In the genomic region with DNA sequence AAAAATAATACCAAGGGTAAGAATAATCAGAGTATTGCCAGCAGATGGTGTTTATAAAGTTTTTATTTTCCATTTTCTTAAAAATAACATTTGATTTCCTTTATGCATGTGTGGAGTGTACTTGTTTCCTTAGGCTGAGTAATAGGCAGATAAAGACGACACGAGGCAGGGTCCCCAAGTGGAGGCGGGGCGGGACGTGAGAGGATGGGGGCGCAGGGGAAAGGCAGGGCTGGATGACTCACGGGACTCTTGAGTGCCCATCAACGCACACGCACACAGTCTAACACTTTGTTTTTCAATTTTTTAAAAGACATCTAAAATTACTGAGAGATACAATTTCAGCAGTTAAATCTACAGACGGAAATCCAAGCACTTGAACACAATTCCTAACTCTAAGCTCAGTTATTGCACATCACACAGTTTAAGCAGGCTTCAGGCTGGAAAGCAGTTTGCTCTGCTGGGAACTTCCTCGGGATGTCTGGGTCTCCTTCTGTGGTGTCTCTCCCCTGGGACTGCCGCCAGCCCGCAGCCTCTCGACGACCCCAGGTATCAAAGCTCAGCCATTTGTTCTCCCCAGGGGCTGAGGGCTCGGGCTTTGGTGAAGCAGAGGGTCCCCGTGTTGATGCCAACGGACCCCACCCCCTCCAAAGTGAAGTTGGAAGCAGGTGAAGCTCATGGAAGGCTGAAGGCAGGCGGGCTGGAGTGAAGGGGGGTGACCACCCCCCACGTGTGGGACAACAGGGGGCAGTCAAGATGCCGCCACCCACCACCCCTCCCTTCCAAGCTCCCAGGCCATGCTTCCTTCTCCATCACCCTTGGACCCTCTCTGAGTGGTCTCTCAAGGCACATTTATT, we compare ENCODE assay signal across 12 cellular contexts. TPM values are rescaled to one million over a fixed set of nuclear protein-coding genes. Genes with fewer than 3 reads are reported as not detected.
DNase-seq lines count a peak whose midpoint lies in the region; ATAC-seq and TF ChIP-seq lines count a peak whose summit lies in the region.
"Had no signal": no experiment of that assay in that cellular context is flagged by ENCODE, and none has a peak within 500 bp of the region (broad histone marks: within the 10 kb centered on the region; RNA-seq: fewer than 3 reads in every experiment).

No MANE protein-coding gene starts in this region.

- peaks cover 0 to 6% (median 2%) of the 10 kb centered on the region in 4 donors for H3K4me1 ChIP-seq in transverse colon

- H3K4me3 Mint-ChIP-seq in stimulated activated naive CD8-positive, alpha-beta T cell treated with anti-CD3 and anti-CD28 coated beads, Interleukin-15, Interleukin-2, amounts not matched to agents 100 ng/mL and 50 ng/mL, for 24 hours, result no peak overlapping the region
- H3K4me3 Mint-ChIP-seq: endodermal cell had no signal

- H3K36me3 ChIP-seq in WERI-Rb-1 (no peaks in the 10 kb centered on the region), transverse colon (no peaks in the 10 kb centered on the region)

- no peaks in the 10 kb centered on the region for H3K9me3 ChIP-seq in WERI-Rb-1 (ENCODE audit: severe bottlenecking)
- no peaks in the 10 kb centered on the region for H3K9me3 ChIP-seq in transverse colon

- H3K36me3 Mint-ChIP-seq in stimulated activated naive CD8-positive, alpha-beta T cell treated with anti-CD3 and anti-CD28 coated beads, Interleukin-15, Interleukin-2, amounts not matched to agents 100 ng/mL and 50 ng/mL, for 24 hours (ENCODE audit: low read depth), result peaks cover 6% of the 10 kb centered on the region

- TF ChIP-seq CTCF in fibroblast of pulmonary artery (IDR thresholded peaks at IDR 0.05; ENCODE audit: low read length, missing control alignments), result no peak
- no peak; the same call in 1 of the 2 replicates for TF ChIP-seq CTCF in WERI-Rb-1 (IDR thresholded peaks at IDR 0.05; ENCODE audit: low read depth, low read length)
- no peak for TF ChIP-seq CTCF in transverse colon (IDR thresholded peaks at IDR 0.05)

- H3K27me3 ChIP-seq in WERI-Rb-1 (ENCODE audit: insufficient read depth, low read depth, severe bottlenecking) (no peaks in the 10 kb centered on the region), transverse colon (no peaks in the 10 kb centered on the region)

- H3K27me3 Mint-ChIP-seq in stimulated activated naive CD8-positive, alpha-beta T cell treated with anti-CD3 and anti-CD28 coated beads, Interleukin-15, Interleukin-2, amounts not matched to agents 100 ng/mL and 50 ng/mL, for 24 hours, result no peaks in the 10 kb centered on the region

- intact Hi-C loops in transverse colon (cut with DNase I; ENCODE audit: low total_unique reads), result no loop called here

- H3K4me3 ChIP-seq in fibroblast of pulmonary artery (replicated peaks; ENCODE audit: low read depth, low read length) (no peak overlapping the region), WERI-Rb-1 (ENCODE audit: low read depth, low read length) (no peak overlapping the region), transverse colon (no peak overlapping the region)

- no peaks in the 10 kb centered on the region for H3K9me3 Mint-ChIP-seq in stimulated activated naive CD8-positive, alpha-beta T cell treated with anti-CD3 and anti-CD28 coated beads, Interleukin-15, Interleukin-2, amounts not matched to agents 100 ng/mL and 50 ng/mL, for 24 hours
- H3K9me3 Mint-ChIP-seq: endodermal cell had no signal

- ATAC-seq in HG03139 (IDR thresholded peaks at IDR 0.05; ENCODE audit: unreplicated experiment), result no peak

- no peak for TF ChIP-seq EP300 in transverse colon (IDR thresholded peaks at IDR 0.05; ENCODE audit: low read depth)

- TF ChIP-seq POLR2A in transverse colon (IDR thresholded peaks at IDR 0.05), result no peak

- peaks cover 43% of the 10 kb centered on the region for H3K4me1 Mint-ChIP-seq in stimulated activated naive CD8-positive, alpha-beta T cell treated with anti-CD3 and anti-CD28 coated beads, Interleukin-15, Interleukin-2, amounts not matched to agents 100 ng/mL and 50 ng/mL, for 24 hours (ENCODE audit: low read depth)

- H3K27ac ChIP-seq in WERI-Rb-1 (no peak overlapping the region; the same call in 1 of the 2 replicates), transverse colon (no peak overlapping the region)

- peak; percentile 40 for DNase-seq in stimulated activated CD4-positive, alpha-beta T cell treated with anti-CD3 and anti-CD28 coated beads, Interleukin-2, amount 100 ng/mL, for 4 hours (ENCODE audit: low read depth)
- DNase-seq in stimulated activated CD4-positive, alpha-beta T cell treated with anti-CD3 and anti-CD28 coated beads, Interleukin-2, amount 100 ng/mL, for 48 hours, result no peak
- DNase-seq in activated T-cell treated with anti-CD3 and anti-CD28 coated beads, Interleukin-2, amount 50 U/mL, for 48 hours, result peak; percentile 54 to 61
- DNase-seq in fibroblast of pulmonary artery (ENCODE audit: low read depth) (peak; percentile 30), WERI-Rb-1 (no peak), transverse colon (no peak)
- DNase-seq: amniotic stem cell, C1 segment of cervical spinal cord, endodermal cell, NCI-H187 had no signal

- 60 to 61% methylated on average over 3 to 21 of the region's 21 CpGs for WGBS in transverse colon (ENCODE audit: low coverage in 1 of 2), 2 donors

- in situ Hi-C loops in transverse colon (cut with MboI; ENCODE audit: low pct_ligation_motif_present in 1 of 4, low pct_unique_long_range_greater_than_20kb in 1 of 4, low sequenced_read_pairs in 3 of 4), result loop anchor here in 2 of 4 donors (25.0 kb wide), 1 partner anchor 278 kb away; no protein-coding TSS in a partner anchor

- H3K27ac Mint-ChIP-seq in stimulated activated naive CD8-positive, alpha-beta T cell treated with anti-CD3 and anti-CD28 coated beads, Interleukin-15, Interleukin-2, amounts not matched to agents 100 ng/mL and 50 ng/mL, for 24 hours, result peak overlapping the region; percentile 63
- H3K27ac Mint-ChIP-seq: endodermal cell had no signal

RNA-seq across cellular contexts. Expression of a gene that starts 29.1 kb away (rescaled TPM):
- total RNA-seq in transverse colon, result 10 to 100 TPM in 2 of 4 donors, 1 to 10 TPM in 2; 6.0 to 24.7 (median 9.3) TPM

Comparison
In these comparisons a context has a peak if more than half of its experiments do, and no peak if none do; other contexts are left out.
1. DNase-seq: peak in stimulated activated CD4-positive, alpha-beta T cell treated with anti-CD3 and anti-CD28 coated beads, Interleukin-2, amount 100 ng/mL, for 4 hours (single experiment), activated T-cell treated with anti-CD3 and anti-CD28 coated beads, Interleukin-2, amount 50 U/mL, for 48 hours (2 of 2) and fibroblast of pulmonary artery (single experiment); none in stimulated activated CD4-positive, alpha-beta T cell treated with anti-CD3 and anti-CD28 coated beads, Interleukin-2, amount 100 ng/mL, for 48 hours (0 of 2), WERI-Rb-1 (single experiment) and transverse colon (single experiment).